In the genomic region with DNA sequence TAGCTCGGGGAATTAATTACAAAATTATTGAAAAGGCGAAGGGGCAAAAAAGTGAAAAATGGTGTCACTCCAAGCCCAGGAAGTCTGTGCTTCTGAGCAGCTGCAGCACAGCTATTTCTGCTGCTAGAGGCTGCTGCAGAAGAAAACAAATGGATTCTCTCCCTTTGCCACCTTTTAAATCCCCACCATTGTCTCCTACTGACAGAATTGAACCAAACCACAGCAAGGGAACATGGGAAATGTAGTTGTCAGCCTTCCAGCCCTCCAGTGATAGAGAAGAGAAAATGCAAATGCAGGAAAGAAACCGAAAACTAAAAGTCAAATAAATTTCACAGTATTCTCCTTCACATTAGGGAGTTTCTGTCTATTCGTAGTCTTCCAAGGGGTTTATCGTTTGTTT, we compare ENCODE assay signal across 8 cellular contexts. TPM values are rescaled to one million over a fixed set of nuclear protein-coding genes. Genes with fewer than 3 reads are reported as not detected.
DNase-seq lines count a peak whose midpoint lies in the region; ATAC-seq and TF ChIP-seq lines count a peak whose summit lies in the region.

No MANE protein-coding gene starts in this region.

- H4K20me1 ChIP-seq in MM.1S (ENCODE audit: insufficient read depth, low read length), result no peaks in the 10 kb centered on the region

- H2AFZ ChIP-seq in MM.1S (ENCODE audit: low read length), result peak overlapping the region; percentile 35

- H3K36me3 ChIP-seq in MM.1S (replicated peaks; ENCODE audit: insufficient read depth, low read length), result no peaks in the 10 kb centered on the region
- no peaks in the 10 kb centered on the region for H3K36me3 ChIP-seq in ascending aorta
- no peaks in the 10 kb centered on the region for H3K36me3 ChIP-seq in uterus

- H3K9ac ChIP-seq in MM.1S (ENCODE audit: low read length), result no peak overlapping the region; the same call in 1 of the 2 replicates

- ATAC-seq in GM18858 (IDR thresholded peaks at IDR 0.05; ENCODE audit: unreplicated experiment) (peak; percentile 64), GM21825 (IDR thresholded peaks at IDR 0.05; ENCODE audit: unreplicated experiment) (peak; percentile 62), HG03196 (IDR thresholded peaks at IDR 0.05; ENCODE audit: unreplicated experiment) (no peak)

- DNase-seq in MM.1S (peak; percentile 47), inferior parietal cortex (ENCODE audit: extremely low spot score) (peak; percentile 68), ascending aorta (ENCODE audit: low spot score in 2 of 2) (no peak), uterus (no peak), SK-N-DZ (ENCODE audit: low spot score) (no peak)

- H3K27me3 ChIP-seq in MM.1S (replicated peaks; ENCODE audit: insufficient read depth, low read length), result no peaks in the 10 kb centered on the region
- H3K27me3 ChIP-seq in ascending aorta, result no peaks in the 10 kb centered on the region
- H3K27me3 ChIP-seq in uterus, result no peaks in the 10 kb centered on the region

- H3K4me3 ChIP-seq in MM.1S (ENCODE audit: low read length) (peak overlapping the region; percentile 36; the same call in 1 of the 2 replicates), ascending aorta (no peak overlapping the region), uterus (no peak overlapping the region)

- H3K9me3 ChIP-seq in MM.1S (replicated peaks; ENCODE audit: insufficient read depth, low read length) (no peaks in the 10 kb centered on the region), ascending aorta (no peaks in the 10 kb centered on the region), uterus (no peaks in the 10 kb centered on the region)

- no peaks in the 10 kb centered on the region for H3K9me2 ChIP-seq in MM.1S (replicated peaks; ENCODE audit: insufficient read depth, low read length)

- no peaks in the 10 kb centered on the region for H3K4me1 ChIP-seq in MM.1S (ENCODE audit: low read length)
- no peaks in the 10 kb centered on the region for H3K4me1 ChIP-seq in ascending aorta
- H3K4me1 ChIP-seq in uterus, result no peaks in the 10 kb centered on the region

- no peaks in the 10 kb centered on the region for H3F3A ChIP-seq in MM.1S (ENCODE audit: insufficient read depth, low read length)

- TF ChIP-seq POLR2A in uterus (IDR thresholded peaks at IDR 0.05), result no peak

- intact Hi-C loops in ascending aorta (cut with DNase I) (no loop called here), uterus (cut with DNase I; ENCODE audit: low total_unique reads) (no loop called here)

- H3K79me2 ChIP-seq in MM.1S (ENCODE audit: low read length), result no peaks in the 10 kb centered on the region

- peak overlapping the region; percentile 58 for H3K4me2 ChIP-seq in MM.1S (ENCODE audit: low read depth, low read length)

- H3K27ac ChIP-seq in MM.1S (ENCODE audit: low read length) (no peak overlapping the region), ascending aorta (no peak overlapping the region), uterus (no peak overlapping the region)

- no peak for TF ChIP-seq CTCF in MM.1S (IDR thresholded peaks at IDR 0.05; ENCODE audit: low read length)
- no peak for TF ChIP-seq CTCF in ascending aorta (IDR thresholded peaks at IDR 0.05)
- TF ChIP-seq CTCF in uterus (IDR thresholded peaks at IDR 0.05), result no peak

RNA-seq across cellular contexts. Expression of a gene that starts 33.4 kb away (rescaled TPM):
- total RNA-seq in ascending aorta (12.8 TPM), uterus (10 to 100 TPM in 3 of 4 donors, 1 to 10 TPM in 1; 4.6 to 62.8 (median 21.9) TPM)
- polyA plus RNA-seq in SK-N-DZ (2014; cell fraction: cytosol; rRNA removed), result 13.8 and 14.2 TPM in 2 replicates
- polyA plus RNA-seq in SK-N-DZ (2014; cell fraction: nucleus; rRNA removed), result 9.7 TPM in 2 replicates

RNA-seq across cellular contexts. Expression of a gene that starts 59.7 kb away (rescaled TPM):
- total RNA-seq in ascending aorta, result 0.32 TPM
- total RNA-seq in uterus, result 10 to 100 TPM in 1 of 4 donors, 1 to 10 TPM in 3; 4.1 to 22.6 (median 7.9) TPM
- 15.4 and 17.6 TPM in 2 replicates for polyA plus RNA-seq in SK-N-DZ (2014; cell fraction: cytosol; rRNA removed)
- polyA plus RNA-seq in SK-N-DZ (2014; cell fraction: nucleus; rRNA removed), result 6.4 and 13.2 TPM in 2 replicates

Comparison
In these comparisons a context has a peak if more than half of its experiments do, and no peak if none do; other contexts are left out.
1. DNase-seq: peak in MM.1S (single experiment) and inferior parietal cortex (single experiment); none in ascending aorta (0 of 2), uterus (0 of 2) and SK-N-DZ (single experiment).